ENCODE assay signal across 20 cellular contexts in genomic region chr6:145530454-145530853, GRCh38.
A peak's percentile ranks its signal among the peaks of the same experiment; 100 is the strongest.
DNase-seq lines count a peak whose midpoint lies in the region; ATAC-seq and TF ChIP-seq lines count a peak whose summit lies in the region.
"Had no signal": no experiment of that assay in that cellular context is flagged by ENCODE, and none has a peak within 500 bp of the region (broad histone marks: within the 10 kb centered on the region; RNA-seq: fewer than 3 reads in every experiment).

No MANE protein-coding gene starts in this region.

- no peaks in the 10 kb centered on the region for H3K27me3 ChIP-seq in endodermal cell (ENCODE audit: control insufficient read depth, insufficient read depth, low read length, poor library complexity, severe bottlenecking)
- H3K27me3 ChIP-seq: BE2C had no signal

- no peak overlapping the region for H3K4me3 Mint-ChIP-seq in endodermal cell
- H3K4me3 Mint-ChIP-seq: CD4-positive, CD25-positive, alpha-beta regulatory T cell; CD8-positive, alpha-beta memory T cell; HFFc6 had no signal

- peaks cover 33% of the 10 kb centered on the region for H3K4me1 ChIP-seq in endodermal cell (ENCODE audit: control insufficient read depth, insufficient read depth, low read length)
- H3K4me1 ChIP-seq: BE2C had no signal

- H3K9me3 Mint-ChIP-seq in endodermal cell = peaks cover 10% of the 10 kb centered on the region
- H3K9me3 Mint-ChIP-seq: HFFc6 had no signal

- H3K9me3 ChIP-seq in endodermal cell (ENCODE audit: control insufficient read depth, low read length) = peaks cover 28% of the 10 kb centered on the region
- H3K9me3 ChIP-seq: BE2C had no signal

- H3K36me3 ChIP-seq in endodermal cell (ENCODE audit: control insufficient read depth, insufficient read depth, low read length) = no peaks in the 10 kb centered on the region
- H3K36me3 ChIP-seq: BE2C had no signal

- ATAC-seq in HG02938 (IDR thresholded peaks at IDR 0.05; ENCODE audit: unreplicated experiment) (no peak), GM21786 (IDR thresholded peaks at IDR 0.05; ENCODE audit: unreplicated experiment) (no peak)
- ATAC-seq: HCT116 had no signal

- no peaks in the 10 kb centered on the region for H3K36me3 Mint-ChIP-seq in endodermal cell (ENCODE audit: low read depth)
- H3K36me3 Mint-ChIP-seq: CD4-positive, CD25-positive, alpha-beta regulatory T cell; CD8-positive, alpha-beta memory T cell had no signal

- H3K4me3 ChIP-seq in endodermal cell (ENCODE audit: low read length) = peak overlapping the region; percentile 71

- peaks cover 65% of the 10 kb centered on the region for H3K27me3 Mint-ChIP-seq in endodermal cell (ENCODE audit: insufficient read depth)
- H3K27me3 Mint-ChIP-seq: CD4-positive, CD25-positive, alpha-beta regulatory T cell had no signal

- no peak overlapping the region for H3K27ac Mint-ChIP-seq in endodermal cell
- H3K27ac Mint-ChIP-seq: CD4-positive, CD25-positive, alpha-beta regulatory T cell; CD8-positive, alpha-beta memory T cell; HFFc6 had no signal

- peak; percentile 83 for DNase-seq in NCI-H1048 (lab: John Stamatoyannopoulos, UW)
- DNase-seq in NCI-H69 (lab: John Stamatoyannopoulos, UW) = peak; percentile 15
- no peak for DNase-seq in endodermal cell
- no peak for DNase-seq in KG1 (lab: John Stamatoyannopoulos, UW)
- no peak for DNase-seq in glomerular visceral epithelial cell (ENCODE audit: extremely low spot score)
- DNase-seq: ACHN; BE2C; C1 segment of cervical spinal cord; CD4-positive, CD25-positive, alpha-beta regulatory T cell; CD8-positive, alpha-beta memory T cell; COR-L47; DMS 273 treated with DMSO at 0.1 percent for 48 hours; DMS79; GDM1; GOT3; H7; HFFc6 had no signal

- no peak overlapping the region for H3K27ac ChIP-seq in endodermal cell (ENCODE audit: low read depth, low read length)

- H3K4me1 Mint-ChIP-seq in endodermal cell = peaks cover 19% of the 10 kb centered on the region
- H3K4me1 Mint-ChIP-seq: CD4-positive, CD25-positive, alpha-beta regulatory T cell; CD8-positive, alpha-beta memory T cell had no signal

- no peak for TF ChIP-seq CTCF in endodermal cell (conservative IDR thresholded peaks at IDR 0.05)

- no peak overlapping the region for H3K9ac ChIP-seq in endodermal cell (ENCODE audit: extremely low read depth, low read length, poor library complexity, severe bottlenecking)

Comparison
In these comparisons a context has a peak if more than half of its experiments do, and no peak if none do; other contexts are left out.
1. DNase-seq: peak in NCI-H1048 (single experiment) and NCI-H69 (single experiment); none in endodermal cell (single experiment), KG1 (single experiment) and glomerular visceral epithelial cell (single experiment).